Comparison of ENCODE assay signal across 1 cellular context in the genomic region with DNA sequence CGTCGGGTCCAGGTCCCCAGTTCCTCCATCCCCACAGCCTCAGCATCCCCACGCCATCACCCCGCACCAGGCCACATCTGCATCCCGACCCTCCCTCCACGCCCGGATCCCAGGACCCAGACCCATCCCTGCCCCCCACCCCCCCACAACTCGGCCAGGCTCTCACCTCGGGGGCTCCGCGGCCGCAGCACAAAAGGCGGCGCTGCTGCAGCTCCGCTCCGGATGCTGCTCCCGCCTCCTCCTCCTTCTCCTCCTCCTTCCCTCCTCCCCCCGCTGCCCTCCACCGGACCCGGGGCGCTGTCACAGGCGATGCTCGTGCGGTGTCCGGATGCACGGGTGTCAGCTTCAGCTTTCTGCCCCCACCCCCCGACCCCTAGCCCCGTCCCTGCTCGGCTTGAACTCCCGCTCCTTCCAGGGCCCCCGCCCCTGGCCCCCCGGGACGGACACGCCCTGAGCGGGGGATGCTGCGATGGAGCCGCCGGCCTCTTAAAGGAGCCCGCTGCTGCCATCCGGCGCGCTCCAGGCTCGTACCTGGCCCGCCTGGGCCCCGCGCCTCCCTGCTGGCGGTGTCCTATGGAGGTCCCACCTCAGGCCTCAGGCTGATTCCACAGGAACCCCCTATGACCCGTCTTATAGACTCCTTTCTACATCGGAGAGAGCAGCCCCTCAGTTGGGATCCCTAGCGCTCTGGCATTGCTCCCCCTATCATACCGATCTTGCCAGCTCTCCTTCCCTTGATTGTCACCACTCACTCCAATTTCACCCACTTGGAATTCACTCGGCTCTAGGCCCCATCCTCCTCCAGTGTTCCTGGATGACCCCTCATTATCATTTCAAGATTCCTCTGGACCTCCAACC.
TF ChIP-seq lines count a peak whose summit lies in the region.

A gene with protein sequence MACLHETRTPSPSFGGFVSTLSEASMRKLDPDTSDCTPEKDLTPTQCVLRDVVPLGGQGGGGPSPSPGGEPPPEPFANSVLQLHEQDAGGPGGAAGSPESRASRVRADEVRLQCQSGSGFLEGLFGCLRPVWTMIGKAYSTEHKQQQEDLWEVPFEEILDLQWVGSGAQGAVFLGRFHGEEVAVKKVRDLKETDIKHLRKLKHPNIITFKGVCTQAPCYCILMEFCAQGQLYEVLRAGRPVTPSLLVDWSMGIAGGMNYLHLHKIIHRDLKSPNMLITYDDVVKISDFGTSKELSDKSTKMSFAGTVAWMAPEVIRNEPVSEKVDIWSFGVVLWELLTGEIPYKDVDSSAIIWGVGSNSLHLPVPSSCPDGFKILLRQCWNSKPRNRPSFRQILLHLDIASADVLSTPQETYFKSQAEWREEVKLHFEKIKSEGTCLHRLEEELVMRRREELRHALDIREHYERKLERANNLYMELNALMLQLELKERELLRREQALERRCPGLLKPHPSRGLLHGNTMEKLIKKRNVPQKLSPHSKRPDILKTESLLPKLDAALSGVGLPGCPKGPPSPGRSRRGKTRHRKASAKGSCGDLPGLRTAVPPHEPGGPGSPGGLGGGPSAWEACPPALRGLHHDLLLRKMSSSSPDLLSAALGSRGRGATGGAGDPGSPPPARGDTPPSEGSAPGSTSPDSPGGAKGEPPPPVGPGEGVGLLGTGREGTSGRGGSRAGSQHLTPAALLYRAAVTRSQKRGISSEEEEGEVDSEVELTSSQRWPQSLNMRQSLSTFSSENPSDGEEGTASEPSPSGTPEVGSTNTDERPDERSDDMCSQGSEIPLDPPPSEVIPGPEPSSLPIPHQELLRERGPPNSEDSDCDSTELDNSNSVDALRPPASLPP (minus strand): TSS at position 198 of the 858 bp plus-strand sequence. CDS start 12,067 bp downstream, outside the sequence.

TF ChIP-seq in HepG2, 621 proteins besides CTCF, POLR2A, EP300 and RAD21:
- TF ChIP-seq, protein P1, sequence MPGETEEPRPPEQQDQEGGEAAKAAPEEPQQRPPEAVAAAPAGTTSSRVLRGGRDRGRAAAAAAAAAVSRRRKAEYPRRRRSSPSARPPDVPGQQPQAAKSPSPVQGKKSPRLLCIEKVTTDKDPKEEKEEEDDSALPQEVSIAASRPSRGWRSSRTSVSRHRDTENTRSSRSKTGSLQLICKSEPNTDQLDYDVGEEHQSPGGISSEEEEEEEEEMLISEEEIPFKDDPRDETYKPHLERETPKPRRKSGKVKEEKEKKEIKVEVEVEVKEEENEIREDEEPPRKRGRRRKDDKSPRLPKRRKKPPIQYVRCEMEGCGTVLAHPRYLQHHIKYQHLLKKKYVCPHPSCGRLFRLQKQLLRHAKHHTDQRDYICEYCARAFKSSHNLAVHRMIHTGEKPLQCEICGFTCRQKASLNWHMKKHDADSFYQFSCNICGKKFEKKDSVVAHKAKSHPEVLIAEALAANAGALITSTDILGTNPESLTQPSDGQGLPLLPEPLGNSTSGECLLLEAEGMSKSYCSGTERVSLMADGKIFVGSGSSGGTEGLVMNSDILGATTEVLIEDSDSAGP (CRISPR knock-in tag; IDR thresholded peaks at IDR 0.05; ENCODE audit: borderline replicate concordance): peak; percentile 88
- peak; percentile 35; the same call in 1 of the 2 replicates for TF ChIP-seq GABPB1 (CRISPR knock-in tag; IDR thresholded peaks at IDR 0.05)
- peak; percentile 71; the same call in 1 of the 2 replicates for TF ChIP-seq ZC3H13 (CRISPR knock-in tag; IDR thresholded peaks at IDR 0.05)
- peak; percentile 22; the same call in 1 of the 2 replicates for TF ChIP-seq SP5 (CRISPR knock-in tag; IDR thresholded peaks at IDR 0.05; ENCODE audit: borderline replicate concordance, low read depth)
- peak; percentile 86 for TF ChIP-seq ZNF263 (CRISPR knock-in tag; IDR thresholded peaks at IDR 0.05)
- TF ChIP-seq ZNF264 (CRISPR knock-in tag; IDR thresholded peaks at IDR 0.05): no peak
- peak; percentile 27 for TF ChIP-seq RBM39 (IDR thresholded peaks at IDR 0.05; ENCODE audit: low read depth, low read length, poor library complexity, severe bottlenecking)
- TF ChIP-seq AGO2 (optimal IDR thresholded peaks at IDR 0.05; ENCODE audit: low read depth, low read length): peak; percentile 73
- peak; percentile 57; the same call in 1 of the 2 replicates for TF ChIP-seq KDM2A (CRISPR knock-in tag; IDR thresholded peaks at IDR 0.05; ENCODE audit: borderline replicate concordance, low read depth)
- TF ChIP-seq, protein P2, sequence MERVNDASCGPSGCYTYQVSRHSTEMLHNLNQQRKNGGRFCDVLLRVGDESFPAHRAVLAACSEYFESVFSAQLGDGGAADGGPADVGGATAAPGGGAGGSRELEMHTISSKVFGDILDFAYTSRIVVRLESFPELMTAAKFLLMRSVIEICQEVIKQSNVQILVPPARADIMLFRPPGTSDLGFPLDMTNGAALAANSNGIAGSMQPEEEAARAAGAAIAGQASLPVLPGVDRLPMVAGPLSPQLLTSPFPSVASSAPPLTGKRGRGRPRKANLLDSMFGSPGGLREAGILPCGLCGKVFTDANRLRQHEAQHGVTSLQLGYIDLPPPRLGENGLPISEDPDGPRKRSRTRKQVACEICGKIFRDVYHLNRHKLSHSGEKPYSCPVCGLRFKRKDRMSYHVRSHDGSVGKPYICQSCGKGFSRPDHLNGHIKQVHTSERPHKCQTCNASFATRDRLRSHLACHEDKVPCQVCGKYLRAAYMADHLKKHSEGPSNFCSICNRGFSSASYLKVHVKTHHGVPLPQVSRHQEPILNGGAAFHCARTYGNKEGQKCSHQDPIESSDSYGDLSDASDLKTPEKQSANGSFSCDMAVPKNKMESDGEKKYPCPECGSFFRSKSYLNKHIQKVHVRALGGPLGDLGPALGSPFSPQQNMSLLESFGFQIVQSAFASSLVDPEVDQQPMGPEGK (CRISPR knock-in tag; IDR thresholded peaks at IDR 0.05): peak; percentile 14; the same call in 1 of the 2 replicates
- peak; percentile 62; the same call in 1 of the 2 replicates for TF ChIP-seq MAZ (IDR thresholded peaks at IDR 0.05; ENCODE audit: borderline replicate concordance, low read depth, low read length)
- no peak for TF ChIP-seq MAZ (CRISPR knock-in tag; IDR thresholded peaks at IDR 0.05; ENCODE audit: low read depth)
- no peak for TF ChIP-seq ZFP37 (CRISPR knock-in tag; IDR thresholded peaks at IDR 0.05; ENCODE audit: borderline replicate concordance)
- TF ChIP-seq HNRNPK (IDR thresholded peaks at IDR 0.05; ENCODE audit: low read depth, low read length, poor library complexity, severe bottlenecking): peak; percentile 89
- no peak for TF ChIP-seq ZNF589 (CRISPR knock-in tag; conservative IDR thresholded peaks at IDR 0.05)
